Comparison of ENCODE assay signal across 19 cellular contexts in genomic region chr5:97489010-97489840, GRCh38.
A peak's percentile ranks its signal among the peaks of the same experiment; 100 is the strongest.
DNase-seq lines count a peak whose midpoint lies in the region; ATAC-seq, FAIRE-seq and TF ChIP-seq lines count a peak whose summit lies in the region.
"Had no signal": no experiment of that assay in that cellular context is flagged by ENCODE, and none has a peak within 500 bp of the region (broad histone marks: within the 10 kb centered on the region; RNA-seq: fewer than 3 reads in every experiment).

No MANE protein-coding gene starts in this region.

- peak overlapping the region; percentile 78 for H3K18ac ChIP-seq in neuronal stem cell (ENCODE audit: low read length)

- intact Hi-C loops in aorta (cut with DNase I), result no loop called here

- no peak overlapping the region for H3K23ac ChIP-seq in neuronal stem cell (ENCODE audit: low read depth, low read length, poor library complexity)

- H2AFZ ChIP-seq in DND-41 (ENCODE audit: low read depth, low read length) (no peak overlapping the region), neuronal stem cell (ENCODE audit: low read length) (peak overlapping the region; percentile 40)

- H3K27ac ChIP-seq in DND-41 (ENCODE audit: low read length), result no peak overlapping the region
- no peak overlapping the region for H3K27ac ChIP-seq in neuronal stem cell (replicated peaks; ENCODE audit: low read length)
- H3K27ac ChIP-seq in aorta (ENCODE audit: low read depth in 1 of 2, low read length in 2 of 2), result no peak overlapping the region

- H3K4me3 ChIP-seq in DND-41 (ENCODE audit: low read depth in 1 of 2, low read length in 2 of 2) (no peak overlapping the region), neuronal stem cell (ENCODE audit: low read length in 2 of 2) (peak overlapping the region in 1 of 2 donors; percentile 48), aorta (ENCODE audit: low read length in 2 of 2) (no peak overlapping the region)

- H4K91ac ChIP-seq in neuronal stem cell (ENCODE audit: low read depth, low read length, poor library complexity), result no peak overlapping the region

- H3K9me3 ChIP-seq in DND-41 (ENCODE audit: insufficient read depth, low read length, severe bottlenecking) (no peaks in the 10 kb centered on the region), neuronal stem cell (replicated peaks in 1 of 2; ENCODE audit: control insufficient read depth in 2 of 2, insufficient read depth in 1 of 2, low read depth in 1 of 2, low read length in 2 of 2) (no peaks in the 10 kb centered on the region), aorta (ENCODE audit: control insufficient read depth, low read length) (no peaks in the 10 kb centered on the region)
- H3K9me3 ChIP-seq: BE2C, Caco-2 had no signal

- DNase-seq in DND-41 (no peak), NCI-H69 (lab: John Stamatoyannopoulos, UW) (peak; percentile 16), neuronal stem cell (ENCODE audit: low spot score) (no peak), aorta (peak in 1 of 2 donors; percentile 50), HTR-8/SVneo (ENCODE audit: insufficient read length, low spot score) (no peak), HEK293T (ENCODE audit: extremely low spot score) (no peak)
- DNase-seq: ACHN; BE2C; C1 segment of cervical spinal cord; Caco-2; CD4-positive, alpha-beta T cell; GDM1; GOT3; H7 had no signal

- H2AK5ac ChIP-seq in neuronal stem cell (ENCODE audit: low read depth, low read length), result peak overlapping the region; percentile 93

- H2BK12ac ChIP-seq in neuronal stem cell (ENCODE audit: low read length), result peak overlapping the region; percentile 99

- no peak overlapping the region for H3K14ac ChIP-seq in neuronal stem cell (ENCODE audit: low read length)

- TF ChIP-seq CTCF in DND-41 (IDR thresholded peaks at IDR 0.05; ENCODE audit: borderline replicate concordance, extremely low read depth, low read length, poor library complexity, severe bottlenecking), result no peak

- H3K4me2 ChIP-seq in DND-41 (ENCODE audit: insufficient read depth, low read length), result no peak overlapping the region
- H3K4me2 ChIP-seq in neuronal stem cell (ENCODE audit: insufficient read depth, low read length, poor library complexity, severe bottlenecking), result no peak overlapping the region

- peak overlapping the region; percentile 76 for H2BK120ac ChIP-seq in neuronal stem cell (ENCODE audit: low read depth, low read length)

- H2BK15ac ChIP-seq in neuronal stem cell (ENCODE audit: low read length), result no peak overlapping the region

- CTCF ChIA-PET in HEK293T (lab: Yijun Ruan, JAX), result no interaction called here

- FAIRE-seq in HTR-8/SVneo (lab: Jason Lieb, UNC), result no peak
- FAIRE-seq: A204.1, D721Med, GM12892, GM18507 had no signal

- no peaks in the 10 kb centered on the region for H3K4me1 ChIP-seq in DND-41 (ENCODE audit: insufficient read depth, low read length)
- H3K4me1 ChIP-seq in neuronal stem cell (ENCODE audit: control insufficient read depth in 2 of 2, insufficient read depth in 1 of 2, low read depth in 1 of 2, low read length in 2 of 2), result no peaks in the 10 kb centered on the region
- no peaks in the 10 kb centered on the region for H3K4me1 ChIP-seq in aorta (ENCODE audit: control insufficient read depth in 1 of 2, insufficient read depth in 2 of 2, low read length in 2 of 2)
- H3K4me1 ChIP-seq: BE2C, Caco-2 had no signal

- H3K36me3 ChIP-seq in DND-41 (ENCODE audit: insufficient read depth, low read length) (no peaks in the 10 kb centered on the region), neuronal stem cell (replicated peaks in 1 of 2; ENCODE audit: control insufficient read depth in 2 of 2, insufficient read depth in 2 of 2, low read length in 2 of 2) (no peaks in the 10 kb centered on the region), aorta (ENCODE audit: control insufficient read depth in 1 of 2, insufficient read depth in 2 of 2, low read length in 1 of 2) (no peaks in the 10 kb centered on the region)
- H3K36me3 ChIP-seq: BE2C had no signal

- H3K9ac ChIP-seq in DND-41 (ENCODE audit: low read depth, low read length) (no peak overlapping the region), neuronal stem cell (ENCODE audit: low read depth, low read length, poor library complexity) (no peak overlapping the region)

- H3K4ac ChIP-seq in neuronal stem cell (ENCODE audit: low read length), result no peak overlapping the region

- no CpG with 5 or more reads among the region's 8 CpGs for WGBS in neuronal stem cell (ENCODE audit: extremely low coverage in 2 of 2, insufficient read length in 2 of 2, insufficient replicate concordance in 1 of 2), 2 donors
- WGBS in aorta, 2 donors, result 76 to 79% methylated on average over 8 of the region's 8 CpGs

- 0 out of 3 replicates have a peak, but pooled peaks have one; percentile 14 for ATAC-seq in DND-41 (ENCODE audit: insufficient read depth, low read depth)
- peak; percentile 19 for ATAC-seq in aorta (ENCODE audit: low FRiP score)
- no peak for ATAC-seq in GM21619 (IDR thresholded peaks at IDR 0.05; ENCODE audit: unreplicated experiment)

- H3K79me2 ChIP-seq in DND-41 (ENCODE audit: insufficient read depth, low read length), result no peaks in the 10 kb centered on the region

- H3K79me1 ChIP-seq in neuronal stem cell (ENCODE audit: low read depth, low read length), result no peaks in the 10 kb centered on the region

- POLR2A ChIA-PET in HEK293T (lab: Yijun Ruan, JAX), result no interaction called here

- no peaks in the 10 kb centered on the region for H4K20me1 ChIP-seq in DND-41 (ENCODE audit: insufficient read depth, low read length)

- H2BK5ac ChIP-seq in neuronal stem cell (ENCODE audit: low read length), result no peak overlapping the region

- peak overlapping the region; percentile 4 for H4K8ac ChIP-seq in neuronal stem cell (ENCODE audit: low read depth, low read length)

- H3K27me3 ChIP-seq in DND-41 (ENCODE audit: insufficient read depth, low read length, poor library complexity) (no peaks in the 10 kb centered on the region), neuronal stem cell (ENCODE audit: control insufficient read depth in 3 of 3, insufficient read depth in 3 of 3, low read depth in 1 of 3, low read length in 3 of 3) (no peaks in the 10 kb centered on the region), aorta (ENCODE audit: control insufficient read depth in 1 of 2, insufficient read depth in 2 of 2, low read length in 1 of 2) (no peaks in the 10 kb centered on the region)
- H3K27me3 ChIP-seq: BE2C had no signal

TF ChIP-seq in HEK293T, 16 proteins besides CTCF, POLR2A, EP300 and RAD21:
- no peak for TF ChIP-seq FOXK2 (IDR thresholded peaks at IDR 0.05)
- no peak for TF ChIP-seq LEF1 (IDR thresholded peaks at IDR 0.05; ENCODE audit: borderline replicate concordance)
- no peak for TF ChIP-seq L3MBTL2 (conservative IDR thresholded peaks at IDR 0.05)
- TF ChIP-seq ZNF384 (IDR thresholded peaks at IDR 0.05), result no peak
- TF ChIP-seq ARNT (IDR thresholded peaks at IDR 0.05), result no peak
- TF ChIP-seq NFRKB (IDR thresholded peaks at IDR 0.05), result no peak
- TF ChIP-seq CTBP1 (IDR thresholded peaks at IDR 0.05; ENCODE audit: borderline replicate concordance), result no peak
- TF ChIP-seq HDGF (IDR thresholded peaks at IDR 0.05; ENCODE audit: borderline replicate concordance), result no peak
- no peak for TF ChIP-seq ELF4 (IDR thresholded peaks at IDR 0.05)
- TF ChIP-seq FOXA1 (IDR thresholded peaks at IDR 0.05), result no peak
- no peak for TF ChIP-seq SUZ12 (IDR thresholded peaks at IDR 0.05)
- TF ChIP-seq TARDBP (IDR thresholded peaks at IDR 0.05), result no peak
- TF ChIP-seq, protein P1, sequence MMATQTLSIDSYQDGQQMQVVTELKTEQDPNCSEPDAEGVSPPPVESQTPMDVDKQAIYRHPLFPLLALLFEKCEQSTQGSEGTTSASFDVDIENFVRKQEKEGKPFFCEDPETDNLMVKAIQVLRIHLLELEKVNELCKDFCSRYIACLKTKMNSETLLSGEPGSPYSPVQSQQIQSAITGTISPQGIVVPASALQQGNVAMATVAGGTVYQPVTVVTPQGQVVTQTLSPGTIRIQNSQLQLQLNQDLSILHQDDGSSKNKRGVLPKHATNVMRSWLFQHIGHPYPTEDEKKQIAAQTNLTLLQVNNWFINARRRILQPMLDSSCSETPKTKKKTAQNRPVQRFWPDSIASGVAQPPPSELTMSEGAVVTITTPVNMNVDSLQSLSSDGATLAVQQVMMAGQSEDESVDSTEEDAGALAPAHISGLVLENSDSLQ (IDR thresholded peaks at IDR 0.05), result no peak
- no peak for TF ChIP-seq FOXM1 (IDR thresholded peaks at IDR 0.05; ENCODE audit: borderline replicate concordance)
